13 cellular contexts compared by ENCODE assay signal in genomic region chr22:20548806-20549205, GRCh38. TPM values are rescaled to one million over a fixed set of nuclear protein-coding genes. Genes with fewer than 3 reads are reported as not detected.
DNase-seq lines count a peak whose midpoint lies in the region; ATAC-seq, FAIRE-seq and TF ChIP-seq lines count a peak whose summit lies in the region.
"Had no signal": no experiment of that assay in that cellular context is flagged by ENCODE, and none has a peak within 500 bp of the region (broad histone marks: within the 10 kb centered on the region; RNA-seq: fewer than 3 reads in every experiment).

No MANE protein-coding gene starts in this region.

- ATAC-seq in SK-N-SH treated with all-trans-retinoic acid at 6 μM for 48 hours = no peak
- no peak for ATAC-seq in T-helper 17 cell
- ATAC-seq in GM21526 (IDR thresholded peaks at IDR 0.05; ENCODE audit: low FRiP score, unreplicated experiment) = no peak
- ATAC-seq: pancreas had no signal

- H3K27ac ChIP-seq in SK-N-SH (ENCODE audit: low read depth in 2 of 2, low read length in 1 of 2) = peak overlapping the region; percentile 48 to 64; a peak in 2 of 4 replicates
- H3K27ac ChIP-seq in fibroblast of lung (ENCODE audit: insufficient read depth, low read length) = peak overlapping the region; percentile 98
- H3K27ac ChIP-seq in small intestine (ENCODE audit: low read depth in 1 of 2, low read length in 1 of 2) = peak overlapping the region; percentile 57 to 92
- H3K27ac ChIP-seq in ascending aorta = no peak overlapping the region
- H3K27ac ChIP-seq: 22Rv1, pancreas had no signal

- TF ChIP-seq EP300 in SK-N-SH (IDR thresholded peaks at IDR 0.05; ENCODE audit: borderline replicate concordance in 1 of 2, low read depth in 1 of 2, low read length in 1 of 2) = no peak

- peaks cover 7% of the 10 kb centered on the region for H3K36me3 Mint-ChIP-seq in T-helper 17 cell (ENCODE audit: low read depth)

- H3K4me1 ChIP-seq in SK-N-SH (ENCODE audit: control insufficient read depth in 1 of 2, insufficient read depth in 2 of 2, low read depth in 1 of 2, low read length in 1 of 2) = peaks cover 29 to 45% of the 10 kb centered on the region in 2 experiments; a peak in 3 of 4 replicates
- peaks cover 45% of the 10 kb centered on the region for H3K4me1 ChIP-seq in fibroblast of lung (ENCODE audit: control insufficient read depth, extremely low read depth, insufficient read depth, low read length)
- peaks cover 0 to 27% of the 10 kb centered on the region in 2 donors for H3K4me1 ChIP-seq in small intestine (ENCODE audit: control insufficient read depth in 2 of 2, insufficient read depth in 1 of 2, low read depth in 1 of 2, low read length in 1 of 2)
- H3K4me1 ChIP-seq in ascending aorta = peaks cover 32 to 57% of the 10 kb centered on the region in 2 donors

- POLR2A ChIA-PET in SK-N-SH (lab: Yijun Ruan, JAX) = interaction anchor here (1.6 kb wide), 1 partner anchor 11 kb away, joined by 7 read pairs; no protein-coding TSS in a partner anchor

- H4K20me1 ChIP-seq in SK-N-SH (ENCODE audit: insufficient read depth) = peaks cover 77% of the 10 kb centered on the region
- no peaks in the 10 kb centered on the region for H4K20me1 ChIP-seq in fibroblast of lung (ENCODE audit: control insufficient read depth, extremely low read depth, insufficient read depth, low read length)

- H3K27me3 ChIP-seq in SK-N-SH (ENCODE audit: insufficient read depth) = no peaks in the 10 kb centered on the region
- no peaks in the 10 kb centered on the region for H3K27me3 ChIP-seq in fibroblast of lung (ENCODE audit: control insufficient read depth, insufficient read depth, low read length)
- no peaks in the 10 kb centered on the region for H3K27me3 ChIP-seq in small intestine (ENCODE audit: control insufficient read depth in 2 of 2, insufficient read depth in 2 of 2, low read length in 2 of 2)
- no peaks in the 10 kb centered on the region for H3K27me3 ChIP-seq in ascending aorta
- H3K27me3 ChIP-seq: pancreas had no signal

- no peaks in the 10 kb centered on the region for H3K9me3 ChIP-seq in SK-N-SH
- no peaks in the 10 kb centered on the region for H3K9me3 ChIP-seq in T-helper 17 cell (ENCODE audit: control insufficient read depth, low read length, poor library complexity, severe bottlenecking)
- H3K9me3 ChIP-seq in fibroblast of lung (ENCODE audit: control insufficient read depth, insufficient read depth, low read depth, low read length) = no peaks in the 10 kb centered on the region
- H3K9me3 ChIP-seq in small intestine (ENCODE audit: control insufficient read depth, low read depth) = no peaks in the 10 kb centered on the region
- no peaks in the 10 kb centered on the region for H3K9me3 ChIP-seq in ascending aorta
- H3K9me3 ChIP-seq: pancreas had no signal

- FAIRE-seq in small intestine (lab: Jason Lieb, UNC) = no peak
- FAIRE-seq: H1, pancreas had no signal

- peak overlapping the region; percentile 33; the same call in 1 of the 2 replicates for H3K4me2 ChIP-seq in SK-N-SH
- H3K4me2 ChIP-seq in fibroblast of lung (ENCODE audit: extremely low read depth, insufficient read depth, low read length) = no peak overlapping the region

- intact Hi-C loops in ascending aorta (cut with DNase I) = no loop called here

- H3F3A ChIP-seq in SK-N-SH (replicated peaks; ENCODE audit: insufficient read depth) = peaks cover 10% of the 10 kb centered on the region

- H2AFZ ChIP-seq in SK-N-SH (ENCODE audit: low read depth) = no peak overlapping the region
- no peak overlapping the region for H2AFZ ChIP-seq in fibroblast of lung (ENCODE audit: low read length)

- H3K4me1 Mint-ChIP-seq in T-helper 17 cell = peaks cover 54% of the 10 kb centered on the region

- peaks cover 100% of the 10 kb centered on the region for H3K79me2 ChIP-seq in SK-N-SH (ENCODE audit: insufficient read depth)
- peaks cover 66% of the 10 kb centered on the region for H3K79me2 ChIP-seq in fibroblast of lung (ENCODE audit: control insufficient read depth, insufficient read depth, low read length)

- H3K9ac ChIP-seq in SK-N-SH = no peak overlapping the region
- no peak overlapping the region for H3K9ac ChIP-seq in fibroblast of lung (ENCODE audit: insufficient read depth, low read length)

- CTCF ChIA-PET in SK-N-SH (lab: Yijun Ruan, JAX) = interaction anchor here (1.1 to 9.6 kb wide), 3 partner anchors 17 to 52 kb away, joined by 3 to 103 read pairs (median 4); no protein-coding TSS in a partner anchor

- 94% methylated on average over 4 of the region's 4 CpGs for WGBS in SK-N-SH (ENCODE audit: low lambda C conversion rate)
- WGBS in small intestine, 3 donors = 84 to 94% (median 90%) methylated on average over 4 of the region's 4 CpGs

- TF ChIP-seq RAD21 in SK-N-SH (IDR thresholded peaks at IDR 0.05; ENCODE audit: low read length) = no peak

- peak overlapping the region; percentile 88 for H3K4me3 Mint-ChIP-seq in T-helper 17 cell

- DNase-seq in SK-N-SH = no peak
- DNase-seq in T-helper 17 cell = no peak
- no peak for DNase-seq in fibroblast of lung (ENCODE audit: low read depth in 2 of 2)
- DNase-seq in small intestine = no peak
- no peak for DNase-seq in ascending aorta (ENCODE audit: low spot score in 2 of 2)
- DNase-seq in inferior parietal cortex (ENCODE audit: extremely low spot score) = no peak
- DNase-seq: foreskin melanocyte, NCI-H1048, pancreas had no signal

- no peaks in the 10 kb centered on the region for H3K9me2 ChIP-seq in SK-N-SH

- H3K27ac Mint-ChIP-seq in T-helper 17 cell = peak overlapping the region; percentile 97

- H3K27me3 Mint-ChIP-seq in T-helper 17 cell = no peaks in the 10 kb centered on the region

- TF ChIP-seq CTCF in SK-N-SH (IDR thresholded peaks at IDR 0.05) = no peak
- TF ChIP-seq CTCF in fibroblast of lung (conservative IDR thresholded peaks at IDR 0.05 in 1 of 2, IDR thresholded peaks at IDR 0.05 in 1 of 2; ENCODE audit: low read depth in 1 of 2, low read length in 2 of 2) = no peak
- no peak for TF ChIP-seq CTCF in ascending aorta (IDR thresholded peaks at IDR 0.05)

- peaks cover 21 to 40% of the 10 kb centered on the region in 2 experiments for H3K36me3 ChIP-seq in SK-N-SH (replicated peaks in 1 of 2; ENCODE audit: control insufficient read depth in 1 of 2, insufficient read depth in 2 of 2, low read length in 1 of 2)
- peaks cover 6% of the 10 kb centered on the region for H3K36me3 ChIP-seq in fibroblast of lung (ENCODE audit: control insufficient read depth, insufficient read depth, low read length)
- H3K36me3 ChIP-seq in small intestine (ENCODE audit: control insufficient read depth in 2 of 2, insufficient read depth in 2 of 2, low read length in 2 of 2) = peaks cover 0 to 5% of the 10 kb centered on the region in 2 donors
- H3K36me3 ChIP-seq in ascending aorta = peaks cover 0 to under 1% of the 10 kb centered on the region in 2 donors
- H3K36me3 ChIP-seq: pancreas had no signal

- H3K4me3 ChIP-seq in SK-N-SH (ENCODE audit: low read depth in 2 of 2, low read length in 1 of 2) (no peak overlapping the region), fibroblast of lung (replicated peaks in 1 of 4; ENCODE audit: control extremely low read depth in 1 of 4, insufficient read depth in 1 of 4, low read depth in 3 of 4, low read length in 4 of 4) (no peak overlapping the region), small intestine (ENCODE audit: low read depth in 1 of 2, low read length in 2 of 2) (no peak overlapping the region), ascending aorta (no peak overlapping the region)
- H3K4me3 ChIP-seq: pancreas had no signal

TF ChIP-seq in SK-N-SH, 30 proteins besides CTCF, POLR2A, EP300 and RAD21 (continues in another document):
- no peak for TF ChIP-seq CHD2 (IDR thresholded peaks at IDR 0.05; ENCODE audit: low read length, partially characterized antibody)
- TF ChIP-seq MEF2A (IDR thresholded peaks at IDR 0.05; ENCODE audit: borderline replicate concordance, low read depth) = no peak
- TF ChIP-seq TEAD4 (IDR thresholded peaks at IDR 0.05; ENCODE audit: borderline replicate concordance, insufficient read depth) = no peak

TF ChIP-seq in SK-N-SH treated with all-trans-retinoic acid at 6 μM for 48 hours, 23 proteins besides CTCF, POLR2A, EP300 and RAD21 (continues in another document):
- TF ChIP-seq BACH2 (CRISPR knock-in tag; IDR thresholded peaks at IDR 0.05; ENCODE audit: borderline replicate concordance) = no peak
- TF ChIP-seq ZNF8 (CRISPR knock-in tag; IDR thresholded peaks at IDR 0.05) = no peak
- no peak for TF ChIP-seq PATZ1 (CRISPR knock-in tag; IDR thresholded peaks at IDR 0.05; ENCODE audit: borderline replicate concordance)
- no peak for TF ChIP-seq SNAI2 (CRISPR knock-in tag; IDR thresholded peaks at IDR 0.05)
- no peak for TF ChIP-seq ZFP30 (CRISPR knock-in tag; IDR thresholded peaks at IDR 0.05)

RNA-seq across cellular contexts. Expression of gene MED15, which starts 41.4 kb away (rescaled TPM):
- 36.0 and 45.1 TPM in 2 replicates for polyA plus RNA-seq in SK-N-SH (2012; rRNA removed)
- 20.6 and 30.1 TPM in 2 replicates for polyA plus RNA-seq in SK-N-SH (2012; cell fraction: cytosol; rRNA removed)
- polyA plus RNA-seq in SK-N-SH (2012; cell fraction: nucleus; rRNA removed) = 186 and 205 TPM in 2 replicates
- 100 to 1,000 TPM; 207 to 251 TPM for total RNA-seq in T-helper 17 cell
- total RNA-seq in fibroblast of lung = 15.7 and 28.6 TPM in 2 replicates
- polyA plus RNA-seq in fibroblast of lung = 28.6 and 37.9 TPM in 2 replicates
- 56.0 and 61.8 TPM in 2 replicates for polyA plus RNA-seq in fibroblast of lung (2012)
- 108 and 110 TPM in 2 replicates for polyA minus RNA-seq in fibroblast of lung (ENCODE audit: low replicate concordance)
- 100 to 1,000 TPM in 1 of 3 donors, 10 to 100 TPM in 2; 56.6 to 106 (median 96.7) TPM for polyA plus RNA-seq in small intestine
- total RNA-seq in ascending aorta = 204 TPM

RNA-seq across cellular contexts. Expression of gene KLHL22, which starts 53.2 kb away (rescaled TPM):
- polyA plus RNA-seq in SK-N-SH (2012; rRNA removed) (26.5 and 29.8 TPM in 2 replicates), fibroblast of lung (17.4 and 19.2 TPM in 2 replicates), small intestine (10 to 100 TPM in 1 of 3 donors, 1 to 10 TPM in 2; 5.9 to 10.3 (median 6.9) TPM)
- polyA plus RNA-seq in SK-N-SH (2012; cell fraction: cytosol; rRNA removed) = 9.3 and 17.3 TPM in 2 replicates
- polyA plus RNA-seq in SK-N-SH (2012; cell fraction: nucleus; rRNA removed) = 56.9 and 66.8 TPM in 2 replicates
- total RNA-seq in T-helper 17 cell (10 to 100 TPM; 28.1 to 33.1 TPM), fibroblast of lung (32.4 and 35.3 TPM in 2 replicates), ascending aorta (63.8 TPM)
- polyA plus RNA-seq in fibroblast of lung (2012) = 14.1 and 18.1 TPM in 2 replicates
- polyA minus RNA-seq in fibroblast of lung (ENCODE audit: low replicate concordance) = 24.9 and 35.4 TPM in 2 replicates

Comparison
In these comparisons a context has a peak if more than half of its experiments do, and no peak if none do; other contexts are left out.
1. H3K27ac ChIP-seq: peak in SK-N-SH (2 of 2), fibroblast of lung (single experiment) and small intestine (2 of 2); none in ascending aorta (0 of 2).